ENCODE assay signal across 8 cellular contexts in the genomic region with DNA sequence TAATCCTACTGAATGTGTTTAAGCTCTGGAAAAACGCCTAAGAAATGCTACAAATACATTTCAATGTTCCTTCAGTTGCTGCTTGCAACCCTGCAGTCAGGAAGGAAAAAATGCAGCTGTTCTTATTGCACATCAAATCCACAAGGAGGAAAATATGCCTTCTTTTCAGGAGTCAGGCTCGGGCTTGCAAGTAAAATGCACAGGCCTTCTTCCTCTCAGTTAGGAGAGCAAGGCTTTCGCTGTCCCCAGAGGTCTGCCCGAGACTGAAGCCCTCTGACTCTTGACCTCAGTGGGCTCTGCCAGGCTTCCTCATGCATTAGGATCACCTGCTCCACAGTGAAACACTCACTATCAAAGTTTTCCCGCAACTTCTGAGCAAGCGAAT. TPM values are rescaled to one million over a fixed set of nuclear protein-coding genes. Genes with fewer than 3 reads are reported as not detected.
DNase-seq lines count a peak whose midpoint lies in the region; FAIRE-seq and TF ChIP-seq lines count a peak whose summit lies in the region.

No MANE protein-coding gene starts in this region.

- no peaks in the 10 kb centered on the region for H3K9me3 ChIP-seq in HUES48 (ENCODE audit: control insufficient read depth, insufficient read depth, low read length)

- CTCF ChIA-PET in HEK293T (lab: Yijun Ruan, JAX): no interaction called here

- peak overlapping the region; percentile 10; the same call in 1 of the 2 replicates for H3K9ac ChIP-seq in HUES48 (ENCODE audit: low read depth, low read length)

- in situ Hi-C loops in ACHN (cut with HindIII; ENCODE audit: low pct_ligation_motif_present, low pct_unique_long_range_greater_than_20kb, low sequenced_read_pairs): no loop called here

- H3K27me3 ChIP-seq in HUES48 (ENCODE audit: control insufficient read depth, insufficient read depth, low read length): peaks cover 51% of the 10 kb centered on the region

- peak overlapping the region; percentile 73 for H3K27ac ChIP-seq in HUES48 (ENCODE audit: low read depth, low read length)
- peak overlapping the region; percentile 84 for H3K27ac ChIP-seq in caudate nucleus (ENCODE audit: low read depth, low read length)

- DNase-seq in ACHN (peak; percentile 49), caudate nucleus (lab: John Stamatoyannopoulos, UW) (peak in 1 of 61 donors; percentile 71), medulla oblongata (ENCODE audit: extremely low spot score) (peak; percentile 12), frontal cortex (ENCODE audit: low spot score in 2 of 2) (no peak), UCSD-AML1 (lab: John Stamatoyannopoulos, UW; ENCODE audit: unreplicated experiment) (no peak), HEK293T (ENCODE audit: extremely low spot score) (no peak), NCI-H128 (lab: John Stamatoyannopoulos, UW; ENCODE audit: unreplicated experiment) (no peak)

- peaks cover 39% of the 10 kb centered on the region for H3K4me1 ChIP-seq in HUES48 (ENCODE audit: control insufficient read depth, insufficient read depth, low read length)

- no peaks in the 10 kb centered on the region for H3K36me3 ChIP-seq in HUES48 (ENCODE audit: control insufficient read depth, insufficient read depth, low read length)

- H3K4me3 ChIP-seq in HUES48 (ENCODE audit: low read depth, low read length): peak overlapping the region; percentile 61

- POLR2A ChIA-PET in HEK293T (lab: Yijun Ruan, JAX): interaction anchor here (1.1 kb wide), 1 partner anchor 12 kb away, joined by 3 read pairs; no protein-coding TSS in a partner anchor

- FAIRE-seq in frontal cortex (lab: Jason Lieb, UNC): no peak

TF ChIP-seq in HEK293T, 16 proteins besides CTCF, POLR2A, EP300 and RAD21:
- TF ChIP-seq TARDBP (IDR thresholded peaks at IDR 0.05) (no peak), ZNF384 (IDR thresholded peaks at IDR 0.05) (no peak), PKNOX1 (IDR thresholded peaks at IDR 0.05) (no peak), L3MBTL2 (conservative IDR thresholded peaks at IDR 0.05) (no peak), SP1 (IDR thresholded peaks at IDR 0.05) (no peak), FOXK2 (IDR thresholded peaks at IDR 0.05) (no peak), LEF1 (IDR thresholded peaks at IDR 0.05; ENCODE audit: borderline replicate concordance) (no peak), SUZ12 (IDR thresholded peaks at IDR 0.05) (no peak), FOXM1 (IDR thresholded peaks at IDR 0.05; ENCODE audit: borderline replicate concordance) (no peak), ELF4 (IDR thresholded peaks at IDR 0.05) (no peak), CTBP1 (IDR thresholded peaks at IDR 0.05; ENCODE audit: borderline replicate concordance) (no peak), NFRKB (IDR thresholded peaks at IDR 0.05) (no peak), BHLHE40 (IDR thresholded peaks at IDR 0.05; ENCODE audit: borderline replicate concordance) (no peak), ARNT (IDR thresholded peaks at IDR 0.05) (no peak), FOXA1 (IDR thresholded peaks at IDR 0.05) (no peak), HDGF (IDR thresholded peaks at IDR 0.05; ENCODE audit: borderline replicate concordance) (no peak)

RNA-seq across cellular contexts. Expression of gene SHC3, which starts 0.9 kb away (rescaled TPM):
- 49.3 TPM for total RNA-seq in frontal cortex

Comparison
In these comparisons a context has a peak if more than half of its experiments do, and no peak if none do; other contexts are left out.
1. DNase-seq: peak in ACHN (single experiment) and medulla oblongata (single experiment); none in frontal cortex (0 of 2), UCSD-AML1 (single experiment), HEK293T (single experiment) and NCI-H128 (single experiment).